ENCODE assay signal across 9 cellular contexts in genomic region chr20:2108987-2109386, GRCh38. TPM values are rescaled to one million over a fixed set of nuclear protein-coding genes. Genes with fewer than 3 reads are reported as not detected.
DNase-seq lines count a peak whose midpoint lies in the region; ATAC-seq and TF ChIP-seq lines count a peak whose summit lies in the region.
"Had no signal": no experiment of that assay in that cellular context is flagged by ENCODE, and none has a peak within 500 bp of the region (broad histone marks: within the 10 kb centered on the region; RNA-seq: fewer than 3 reads in every experiment).

No MANE protein-coding gene starts in this region.

- H3K27ac Mint-ChIP-seq in Caco-2 (ENCODE audit: unreplicated experiment) (peak overlapping the region; percentile 57), endodermal cell (no peak overlapping the region)

- 96 to 100% methylated on average over 2 to 4 of the region's 4 CpGs for WGBS in endodermal cell (ENCODE audit: insufficient coverage in 1 of 2, insufficient read length in 1 of 2), 2 experiments

- CTCF ChIA-PET in Caco-2 (lab: Charles Lee) (interaction anchor here (2.1 kb wide), 1 partner anchor 16 kb away, joined by 4 read pairs; no protein-coding TSS in a partner anchor), PC-3 (lab: Charles Lee) (no interaction called here)

- DNase-seq in Caco-2, result peak in 1 of 2 experiments; percentile 30
- DNase-seq in PC-3, result peak; percentile 90
- peak; percentile 69 for DNase-seq in fibroblast of mammary gland (ENCODE audit: low read depth)
- no peak for DNase-seq in omental fat pad (ENCODE audit: low spot score)
- no peak for DNase-seq in endodermal cell
- no peak for DNase-seq in NCI-H2227 treated with DMSO at 0.1 percent for 48 hours (lab: John Stamatoyannopoulos, UW)
- DNase-seq in GDM1 (lab: John Stamatoyannopoulos, UW), result no peak

- H3K9me2 ChIP-seq in PC-3 (replicated peaks; ENCODE audit: low read length), result no peaks in the 10 kb centered on the region

- peaks cover 38% of the 10 kb centered on the region for H3K36me3 Mint-ChIP-seq in Caco-2 (ENCODE audit: insufficient read depth, unreplicated experiment)
- H3K36me3 Mint-ChIP-seq in endodermal cell (ENCODE audit: low read depth), result peaks cover 45% of the 10 kb centered on the region

- intact Hi-C loops in Caco-2 (cut with micrococcal nuclease; ENCODE audit: unreplicated experiment), result no loop called here
- intact Hi-C loops in PC-3 (cut with micrococcal nuclease), result loop anchor here (5.0 to 10.0 kb wide), 4 partner anchors 43 to 346 kb away; no protein-coding TSS in a partner anchor

- H3K27ac ChIP-seq in PC-3 (ENCODE audit: low read length) (no peak overlapping the region), endodermal cell (ENCODE audit: low read depth, low read length) (no peak overlapping the region)

- peaks cover 9% of the 10 kb centered on the region; the same call in 1 of the 2 replicates for H3K4me1 ChIP-seq in Caco-2
- H3K4me1 ChIP-seq in PC-3 (ENCODE audit: insufficient read depth, low read length), result peaks cover 41% of the 10 kb centered on the region
- H3K4me1 ChIP-seq in endodermal cell (ENCODE audit: control insufficient read depth, insufficient read depth, low read length), result no peaks in the 10 kb centered on the region

- ATAC-seq in PC-3 (peak; percentile 99), omental fat pad (ENCODE audit: low FRiP score) (peak; percentile 93), GM18520 (IDR thresholded peaks at IDR 0.05; ENCODE audit: unreplicated experiment) (no peak)

- no peak overlapping the region for H3K4me3 ChIP-seq in Caco-2 (ENCODE audit: low read depth, low read length)
- H3K4me3 ChIP-seq in PC-3 (ENCODE audit: low read length), result no peak overlapping the region
- no peak overlapping the region for H3K4me3 ChIP-seq in fibroblast of mammary gland (ENCODE audit: control insufficient read depth, low read depth, low read length)
- H3K4me3 ChIP-seq in endodermal cell (ENCODE audit: low read length), result no peak overlapping the region
- H3K4me3 ChIP-seq: upper lobe of left lung had no signal

- BruUV-seq in Caco-2 (replicated peaks; lab: Mats Ljungman, UMichigan) (no TSS peak), PC-3 (replicated peaks; lab: Mats Ljungman, UMichigan) (no TSS peak)

- H3K27me3 Mint-ChIP-seq in Caco-2 (ENCODE audit: insufficient read depth, unreplicated experiment) (no peaks in the 10 kb centered on the region), endodermal cell (ENCODE audit: insufficient read depth) (no peaks in the 10 kb centered on the region)

- H3F3A ChIP-seq in PC-3 (ENCODE audit: low read length, unreplicated experiment), result no peaks in the 10 kb centered on the region

- TF ChIP-seq CTCF in Caco-2 (IDR thresholded peaks at IDR 0.05; ENCODE audit: insufficient read depth in 1 of 2, low read depth in 1 of 2, low read length in 1 of 2, severe bottlenecking in 1 of 2, unreplicated experiment in 1 of 2) (no peak), PC-3 (conservative IDR thresholded peaks at IDR 0.05; ENCODE audit: low read depth, low read length) (no peak), fibroblast of mammary gland (conservative IDR thresholded peaks at IDR 0.05; ENCODE audit: control insufficient read depth, insufficient read depth, low read depth, low read length) (no peak), omental fat pad (IDR thresholded peaks at IDR 0.05) (no peak), endodermal cell (conservative IDR thresholded peaks at IDR 0.05) (no peak)

- H3K9me3 ChIP-seq in Caco-2 (no peaks in the 10 kb centered on the region), PC-3 (ENCODE audit: low read length) (no peaks in the 10 kb centered on the region), endodermal cell (ENCODE audit: control insufficient read depth, low read length) (no peaks in the 10 kb centered on the region)
- H3K9me3 ChIP-seq: upper lobe of left lung had no signal

- H3K9me3 Mint-ChIP-seq in Caco-2 (ENCODE audit: unreplicated experiment), result no peaks in the 10 kb centered on the region
- H3K9me3 Mint-ChIP-seq in endodermal cell, result no peaks in the 10 kb centered on the region

- H3K9ac ChIP-seq in PC-3 (ENCODE audit: low read length) (no peak overlapping the region), endodermal cell (ENCODE audit: extremely low read depth, low read length, poor library complexity, severe bottlenecking) (no peak overlapping the region)

- H3K4me2 ChIP-seq in PC-3 (ENCODE audit: low read length), result peak overlapping the region; percentile 38

- no peak overlapping the region for H2AFZ ChIP-seq in PC-3 (ENCODE audit: low read length)

- peaks cover 94% of the 10 kb centered on the region for H3K79me2 ChIP-seq in PC-3 (ENCODE audit: low read length)

- H3K4me1 Mint-ChIP-seq in Caco-2 (ENCODE audit: low read depth, unreplicated experiment) (peaks cover 21% of the 10 kb centered on the region), endodermal cell (peaks cover 28% of the 10 kb centered on the region)

- POLR2A ChIA-PET in Caco-2 (lab: Charles Lee), result interaction anchor here (1.1 kb wide), 1 partner anchor 16 kb away, joined by 3 read pairs; no protein-coding TSS in a partner anchor
- POLR2A ChIA-PET in PC-3 (lab: Charles Lee; ENCODE audit: unreplicated experiment), result no interaction called here

- H4K20me1 ChIP-seq in PC-3 (ENCODE audit: low read length), result peaks cover 53% of the 10 kb centered on the region

- H3K36me3 ChIP-seq in Caco-2 (ENCODE audit: control insufficient read depth, insufficient read depth, low read length), result peaks cover 2% of the 10 kb centered on the region
- H3K36me3 ChIP-seq in PC-3 (ENCODE audit: low read depth, low read length), result peaks cover 37% of the 10 kb centered on the region
- H3K36me3 ChIP-seq in endodermal cell (ENCODE audit: control insufficient read depth, insufficient read depth, low read length), result peaks cover 62% of the 10 kb centered on the region

- H3K27me3 ChIP-seq in Caco-2 (replicated peaks; ENCODE audit: control insufficient read depth, insufficient read depth, low read length) (no peaks in the 10 kb centered on the region), PC-3 (ENCODE audit: low read length) (no peaks in the 10 kb centered on the region), endodermal cell (ENCODE audit: control insufficient read depth, insufficient read depth, low read length, poor library complexity, severe bottlenecking) (no peaks in the 10 kb centered on the region)
- H3K27me3 ChIP-seq: upper lobe of left lung had no signal

- H3K4me3 Mint-ChIP-seq in Caco-2 (ENCODE audit: unreplicated experiment) (no peak overlapping the region), endodermal cell (no peak overlapping the region)

RNA-seq across cellular contexts. Expression of gene STK35, which starts 7.4 kb away (rescaled TPM):
- 40.1 and 40.2 TPM in 2 replicates for total RNA-seq in Caco-2 (2022)
- total RNA-seq in PC-3 (2014; rRNA removed), result 38.4 and 54.3 TPM in 2 replicates
- total RNA-seq in omental fat pad, result 10 to 100 TPM; 21.6 to 30.0 (median 24.7) TPM
- 10 to 100 TPM; 44.0 to 46.3 TPM for total RNA-seq in endodermal cell
- 17.3 TPM for polyA plus RNA-seq in endodermal cell (2013, experiment 1 of 2)
- 16.2 TPM for polyA plus RNA-seq in endodermal cell (2013, experiment 2 of 2)

Comparison
In these comparisons a context has a peak if more than half of its experiments do, and no peak if none do; other contexts are left out.
1. DNase-seq: peak in PC-3 (single experiment) and fibroblast of mammary gland (single experiment); none in omental fat pad (single experiment), endodermal cell (single experiment), NCI-H2227 treated with DMSO at 0.1 percent for 48 hours (single experiment) and GDM1 (single experiment).